6 cellular contexts compared by ENCODE assay signal in genomic region chr6:4629789-4630188, GRCh38.
A peak's percentile ranks its signal among the peaks of the same experiment; 100 is the strongest.
DNase-seq lines count a peak whose midpoint lies in the region; TF ChIP-seq lines count a peak whose summit lies in the region.
"Not testable (repeated sequence)": the region's sequence is repeated elsewhere in the genome, so short reads cannot be mapped to it uniquely, and the experiment has no call there.

No MANE protein-coding gene starts in this region.

- not testable (repeated sequence) for H3K4me3 Mint-ChIP-seq in activated naive CD4-positive, alpha-beta T cell treated with anti-CD3 and anti-CD28 coated beads, Interleukin-2, amount 50 U/mL, for 24 hours

- DNase-seq in KBM-7 (peak; percentile 9), esophagus muscularis mucosa (ENCODE audit: extremely low spot score) (peak; percentile 8), islet precursor cell (peak; percentile 41)
- DNase-seq in smooth muscle cell (lab: John Stamatoyannopoulos, UW; ENCODE audit: unreplicated experiment), result not testable (repeated sequence)

- 100% methylated on average over 1 of the region's 1 CpG for WGBS in esophagus muscularis mucosa
- WGBS in smooth muscle cell (ENCODE audit: low lambda C conversion rate), result 100% methylated on average over 1 of the region's 1 CpG

- not testable (repeated sequence) for H3K9ac ChIP-seq in smooth muscle cell (ENCODE audit: low read depth)

- H3K4me1 Mint-ChIP-seq in activated naive CD4-positive, alpha-beta T cell treated with anti-CD3 and anti-CD28 coated beads, Interleukin-2, amount 50 U/mL, for 24 hours, result not testable (repeated sequence)

- H3K36me3 Mint-ChIP-seq in activated naive CD4-positive, alpha-beta T cell treated with anti-CD3 and anti-CD28 coated beads, Interleukin-2, amount 50 U/mL, for 24 hours, result not testable (repeated sequence)

- in situ Hi-C loops in KBM-7 (cut with MboI; ENCODE audit: low pct_unique_long_range_greater_than_20kb, low sequenced_read_pairs), result not testable (repeated sequence)

- peak overlapping the region; percentile 51 for H3K27ac Mint-ChIP-seq in activated naive CD4-positive, alpha-beta T cell treated with anti-CD3 and anti-CD28 coated beads, Interleukin-2, amount 50 U/mL, for 24 hours

- H3K4me1 ChIP-seq in HEK293 (ENCODE audit: control insufficient read depth, insufficient read depth, low read length); esophagus muscularis mucosa; smooth muscle cell (ENCODE audit: low read depth): not testable (repeated sequence)

- not testable (repeated sequence) for TF ChIP-seq POLR2A in esophagus muscularis mucosa (IDR thresholded peaks at IDR 0.05; ENCODE audit: low read depth)

- intact Hi-C loops in esophagus muscularis mucosa (cut with DNase I), result not testable (repeated sequence)

- H3K9me3 Mint-ChIP-seq in activated naive CD4-positive, alpha-beta T cell treated with anti-CD3 and anti-CD28 coated beads, Interleukin-2, amount 50 U/mL, for 24 hours, result peaks cover 12% of the 10 kb centered on the region

- H4K20me1 ChIP-seq in smooth muscle cell (ENCODE audit: low read depth), result not testable (repeated sequence)

- TF ChIP-seq EP300 in esophagus muscularis mucosa (IDR thresholded peaks at IDR 0.05), result not testable (repeated sequence)

- POLR2A ChIA-PET in HEK293 (lab: Yijun Ruan, JAX), result not testable (repeated sequence)

- H3K9me3 ChIP-seq in HEK293 (ENCODE audit: control insufficient read depth, insufficient read depth, low read depth, low read length); smooth muscle cell (replicated peaks; ENCODE audit: low read depth): not testable (repeated sequence)
- H3K9me3 ChIP-seq in esophagus muscularis mucosa, result peaks cover 0 to 28% (median 21%) of the 10 kb centered on the region in 4 donors

- H3K27me3 Mint-ChIP-seq in activated naive CD4-positive, alpha-beta T cell treated with anti-CD3 and anti-CD28 coated beads, Interleukin-2, amount 50 U/mL, for 24 hours, result not testable (repeated sequence)

- not testable (repeated sequence) for H3K27ac ChIP-seq in HEK293 (ENCODE audit: extremely low read depth, low read depth, low read length); esophagus muscularis mucosa (replicated peaks in 1 of 4); smooth muscle cell (ENCODE audit: low read depth)

- not testable (repeated sequence) for H3K27me3 ChIP-seq in esophagus muscularis mucosa; smooth muscle cell (ENCODE audit: low read depth)

- not testable (repeated sequence) for H3K36me3 ChIP-seq in HEK293 (ENCODE audit: control insufficient read depth in 2 of 2, insufficient read depth in 1 of 2, low read length in 2 of 2); esophagus muscularis mucosa; smooth muscle cell (ENCODE audit: low read depth)

- not testable (repeated sequence) for H3K79me2 ChIP-seq in smooth muscle cell (ENCODE audit: low read depth)

- not testable (repeated sequence) for TF ChIP-seq CTCF in HEK293 (tag by site-specific recombination; IDR thresholded peaks at IDR 0.05); esophagus muscularis mucosa (IDR thresholded peaks at IDR 0.05); smooth muscle cell (IDR thresholded peaks at IDR 0.05; ENCODE audit: borderline replicate concordance, insufficient read depth, poor library complexity, severe bottlenecking)

- peak overlapping the region; percentile 15 for H2AFZ ChIP-seq in smooth muscle cell (ENCODE audit: low read depth)

- H3K4me2 ChIP-seq in smooth muscle cell, result not testable (repeated sequence)

- H3F3A ChIP-seq in smooth muscle cell (ENCODE audit: low read depth), result not testable (repeated sequence)

- CTCF ChIA-PET in HEK293 (lab: Yijun Ruan, JAX), result interaction anchor here (0.6 kb wide), 1 partner anchor 829 kb away, joined by 4 read pairs; no protein-coding TSS in a partner anchor

- H3K4me3 ChIP-seq in HEK293 (ENCODE audit: low read depth, low read length); esophagus muscularis mucosa; smooth muscle cell: not testable (repeated sequence)

TF ChIP-seq in HEK293, 187 proteins besides CTCF, POLR2A, EP300 and RAD21:
- TF ChIP-seq SETDB1 (IDR thresholded peaks at IDR 0.05; ENCODE audit: insufficient read length, low read length), result peak; percentile 97
TF ChIP-seq in HEK293: peak in this region for 1; not testable (repeated sequence) for 186.
